In genomic region chr17:67708378-67708777, GRCh38 we compare ENCODE assay signal across 17 cellular contexts. TPM values are rescaled to one million over a fixed set of nuclear protein-coding genes. Genes with fewer than 3 reads are reported as not detected.
DNase-seq lines count a peak whose midpoint lies in the region; ATAC-seq, FAIRE-seq and TF ChIP-seq lines count a peak whose summit lies in the region.
"Had no signal": no experiment of that assay in that cellular context is flagged by ENCODE, and none has a peak within 500 bp of the region (broad histone marks: within the 10 kb centered on the region; RNA-seq: fewer than 3 reads in every experiment).

No MANE protein-coding gene starts in this region.

- H3K4me1 Mint-ChIP-seq in activated naive CD8-positive, alpha-beta T cell treated with anti-CD3 and anti-CD28 coated beads for 36 hours = no peaks in the 10 kb centered on the region
- H3K4me1 Mint-ChIP-seq: IgD-negative memory B cell had no signal

- no peak overlapping the region for H3K56ac ChIP-seq in H1 (replicated peaks; ENCODE audit: insufficient read length, low read depth, low read length)

- H2AFZ ChIP-seq in HCT116 (ENCODE audit: low read depth, low read length, poor library complexity, severe bottlenecking) = no peak overlapping the region
- H2AFZ ChIP-seq in H1 (ENCODE audit: low read length) = peak overlapping the region; percentile 60; the same call in 1 of the 2 replicates
- peak overlapping the region; percentile 58 for H2AFZ ChIP-seq in neuronal stem cell (ENCODE audit: low read length)

- H3K9me2 ChIP-seq in HCT116 (ENCODE audit: insufficient read depth) = no peaks in the 10 kb centered on the region

- no peak overlapping the region for H3K4me3 Mint-ChIP-seq in activated naive CD8-positive, alpha-beta T cell treated with anti-CD3 and anti-CD28 coated beads for 36 hours
- H3K4me3 Mint-ChIP-seq: CD8-positive, alpha-beta T cell; IgD-negative memory B cell had no signal

- 0 out of 2 replicates have a peak overlapping the region, but pooled peaks have one; percentile 95 for H2BK20ac ChIP-seq in H1 (ENCODE audit: low read length)

- no peak for TF ChIP-seq POLR2A in HCT116 (IDR thresholded peaks at IDR 0.05; ENCODE audit: borderline replicate concordance, extremely low read depth, insufficient read depth, insufficient read length)
- TF ChIP-seq POLR2A in H1 (IDR thresholded peaks at IDR 0.05; ENCODE audit: control extremely low read depth in 1 of 2, low read depth in 2 of 2, low read length in 2 of 2) = no peak
- no peak for TF ChIP-seq POLR2A in body of pancreas (IDR thresholded peaks at IDR 0.05)

- H3K79me2 ChIP-seq in HCT116 (ENCODE audit: insufficient read depth, low read length) (no peaks in the 10 kb centered on the region), H1 (ENCODE audit: control insufficient read depth in 1 of 2, insufficient read depth in 2 of 2, low read length in 2 of 2) (no peaks in the 10 kb centered on the region)

- DNase-seq in HCT116 (ENCODE audit: low read depth, low spot score) = no peak
- peak in 1 of 2 experiments; percentile 44 for DNase-seq in H1 (ENCODE audit: low read depth in 1 of 2, low spot score in 2 of 2)
- DNase-seq in neuronal stem cell (ENCODE audit: low spot score) = no peak
- DNase-seq in mesenteric fat pad (ENCODE audit: low spot score) = no peak
- no peak for DNase-seq in body of pancreas
- DNase-seq in activated naive CD8-positive, alpha-beta T cell treated with anti-CD3 and anti-CD28 coated beads for 36 hours = no peak
- DNase-seq: 8988T; Calu3; CD8-positive, alpha-beta T cell; DMS79 treated with DMSO at 0.1 percent for 48 hours; GF-D8; GOT3 had no signal

- no peaks in the 10 kb centered on the region for H3K36me3 ChIP-seq in BLaER1
- H3K36me3 ChIP-seq in HCT116 (ENCODE audit: control insufficient read depth in 1 of 2, insufficient read depth in 2 of 2, low read length in 2 of 2) = no peaks in the 10 kb centered on the region
- no peaks in the 10 kb centered on the region for H3K36me3 ChIP-seq in H1 (ENCODE audit: control insufficient read depth in 2 of 4, insufficient read depth in 4 of 4, low read length in 3 of 4)
- H3K36me3 ChIP-seq in neuronal stem cell (replicated peaks in 1 of 2; ENCODE audit: control insufficient read depth in 2 of 2, insufficient read depth in 2 of 2, low read length in 2 of 2) = no peaks in the 10 kb centered on the region
- H3K36me3 ChIP-seq in body of pancreas (replicated peaks in 1 of 2; ENCODE audit: insufficient read depth in 1 of 2, low read depth in 2 of 2) = no peaks in the 10 kb centered on the region
- H3K36me3 ChIP-seq: BLaER1 treated with 17β-estradiol and CSF1 and Interleukin-3, amounts not matched to agents 10 nM and 100 nM; HAP-1 had no signal

- 88% methylated on average over 3 of the region's 3 CpGs; no CpG with 5 or more reads in 1 of the 2 experiments for WGBS in H1 (ENCODE audit: extremely low coverage in 1 of 2, insufficient coverage in 1 of 2, insufficient read length in 1 of 2, insufficient replicate concordance in 2 of 2, low coverage in 1 of 2, low lambda C conversion rate in 2 of 2, missing lambda C conversion rate in 1 of 2), 2 experiments
- no CpG with 5 or more reads among the region's 3 CpGs for whole genome bisulfite sequencing in neuronal stem cell (ENCODE audit: extremely low coverage in 2 of 2, insufficient read length in 2 of 2, insufficient replicate concordance in 1 of 2), 2 donors
- WGBS in body of pancreas, 2 donors = 90 to 91% methylated on average over 3 of the region's 3 CpGs

- RAD21 ChIA-PET in HCT116 (lab: Charles Lee; ENCODE audit: low non-redundant PET in 1 of 2, low total read pairs in 2 of 2, uncharacterized antibody in 2 of 2, unreplicated experiment in 2 of 2) = no interaction called here

- no peak overlapping the region for H2BK15ac ChIP-seq in H1 (ENCODE audit: low read length)
- no peak overlapping the region for H2BK15ac ChIP-seq in neuronal stem cell (ENCODE audit: low read length)

- H4K5ac ChIP-seq in H1 (ENCODE audit: insufficient read length, low read depth, low read length) = no peak overlapping the region

- H3K27ac ChIP-seq in BLaER1 = no peak overlapping the region
- no peak overlapping the region for H3K27ac ChIP-seq in HCT116 (ENCODE audit: low read depth, low read length)
- no peak overlapping the region for H3K27ac ChIP-seq in H1 (ENCODE audit: low read depth, low read length)
- no peak overlapping the region for H3K27ac ChIP-seq in neuronal stem cell (replicated peaks; ENCODE audit: low read length)
- no peak overlapping the region for H3K27ac ChIP-seq in body of pancreas
- H3K27ac ChIP-seq: BLaER1 treated with 17β-estradiol and CSF1 and Interleukin-3, amounts not matched to agents 10 nM and 100 nM had no signal

- H3K4me3 ChIP-seq in BLaER1 = no peak overlapping the region
- H3K4me3 ChIP-seq in HCT116 (replicated peaks in 1 of 2; ENCODE audit: low read depth in 1 of 2, low read length in 2 of 2) = no peak overlapping the region
- no peak overlapping the region for H3K4me3 ChIP-seq in H1 (ENCODE audit: extremely low read depth in 1 of 4, insufficient read depth in 2 of 4, low read depth in 3 of 4, low read length in 4 of 4)
- no peak overlapping the region for H3K4me3 ChIP-seq in neuronal stem cell (ENCODE audit: low read length in 2 of 2)
- no peak overlapping the region for H3K4me3 ChIP-seq in body of pancreas
- H3K4me3 ChIP-seq: BLaER1 treated with 17β-estradiol and CSF1 and Interleukin-3, amounts not matched to agents 10 nM and 100 nM; HAP-1 had no signal

- peak overlapping the region; percentile 13; the same call in 1 of the 2 replicates for H3K4me2 ChIP-seq in BLaER1
- H3K4me2 ChIP-seq in HCT116 (ENCODE audit: low read length) = no peak overlapping the region
- H3K4me2 ChIP-seq in H1 (ENCODE audit: insufficient read depth in 1 of 2, low read depth in 2 of 2, low read length in 2 of 2) = no peak overlapping the region
- no peak overlapping the region for H3K4me2 ChIP-seq in neuronal stem cell (ENCODE audit: insufficient read depth, low read length, poor library complexity, severe bottlenecking)

- H2AK5ac ChIP-seq in H1 (ENCODE audit: low read depth, low read length) = no peak overlapping the region
- H2AK5ac ChIP-seq in neuronal stem cell (ENCODE audit: low read depth, low read length) = no peak overlapping the region

- H3K27ac Mint-ChIP-seq in activated naive CD8-positive, alpha-beta T cell treated with anti-CD3 and anti-CD28 coated beads for 36 hours = no peak overlapping the region
- H3K27ac Mint-ChIP-seq: CD8-positive, alpha-beta T cell; IgD-negative memory B cell had no signal

- H4K91ac ChIP-seq in H1 (replicated peaks; ENCODE audit: insufficient read length, low read length) (no peak overlapping the region), neuronal stem cell (ENCODE audit: low read depth, low read length, poor library complexity) (no peak overlapping the region)

- peaks cover 27% of the 10 kb centered on the region for H3K9me3 ChIP-seq in BLaER1
- no peaks in the 10 kb centered on the region for H3K9me3 ChIP-seq in HCT116 (ENCODE audit: control insufficient read depth in 1 of 2, insufficient read depth in 1 of 2, low read depth in 1 of 2, low read length in 2 of 2)
- peaks cover 0 to 5% of the 10 kb centered on the region in 2 experiments; a peak in 3 of 4 replicates for H3K9me3 ChIP-seq in H1 (ENCODE audit: insufficient read depth in 2 of 2, low read depth in 1 of 2, low read length in 1 of 2)
- H3K9me3 ChIP-seq in neuronal stem cell (replicated peaks in 1 of 2; ENCODE audit: control insufficient read depth in 2 of 2, insufficient read depth in 1 of 2, low read depth in 1 of 2, low read length in 2 of 2) = peaks cover 0 to 3% of the 10 kb centered on the region in 2 donors
- no peaks in the 10 kb centered on the region for H3K9me3 ChIP-seq in body of pancreas
- H3K9me3 ChIP-seq: HAP-1 had no signal

- H3K23me2 ChIP-seq in H1 (ENCODE audit: low read depth, low read length) = no peaks in the 10 kb centered on the region; the same call in 1 of the 2 replicates

- H3K27me3 ChIP-seq in BLaER1 (no peaks in the 10 kb centered on the region), HCT116 (ENCODE audit: insufficient read depth, low read length) (no peaks in the 10 kb centered on the region), H1 (replicated peaks in 1 of 4; ENCODE audit: control insufficient read depth in 3 of 4, extremely low read depth in 1 of 4, insufficient read depth in 3 of 4, low read length in 3 of 4) (no peaks in the 10 kb centered on the region), neuronal stem cell (ENCODE audit: control insufficient read depth in 3 of 3, insufficient read depth in 3 of 3, low read depth in 1 of 3, low read length in 3 of 3) (no peaks in the 10 kb centered on the region), body of pancreas (no peaks in the 10 kb centered on the region)
- H3K27me3 ChIP-seq: BLaER1 treated with 17β-estradiol and CSF1 and Interleukin-3, amounts not matched to agents 10 nM and 100 nM had no signal

- no peaks in the 10 kb centered on the region for H3K9me3 Mint-ChIP-seq in activated naive CD8-positive, alpha-beta T cell treated with anti-CD3 and anti-CD28 coated beads for 36 hours
- H3K9me3 Mint-ChIP-seq: CD8-positive, alpha-beta T cell had no signal

- no peaks in the 10 kb centered on the region for H3K27me3 Mint-ChIP-seq in activated naive CD8-positive, alpha-beta T cell treated with anti-CD3 and anti-CD28 coated beads for 36 hours

- H3K9ac ChIP-seq in BLaER1 = no peak overlapping the region
- H3K9ac ChIP-seq in HCT116 (ENCODE audit: low read length) = no peak overlapping the region
- H3K9ac ChIP-seq in H1 (replicated peaks in 1 of 4; ENCODE audit: extremely low read depth in 1 of 4, low read depth in 3 of 4, low read length in 3 of 4) = no peak overlapping the region
- no peak overlapping the region for H3K9ac ChIP-seq in neuronal stem cell (ENCODE audit: low read depth, low read length, poor library complexity)
- H3K9ac ChIP-seq: BLaER1 treated with 17β-estradiol and CSF1 and Interleukin-3, amounts not matched to agents 10 nM and 100 nM had no signal

- H3K4me1 ChIP-seq in BLaER1 (peaks cover 14% of the 10 kb centered on the region), HCT116 (ENCODE audit: control insufficient read depth in 1 of 2, insufficient read depth in 2 of 2, low read length in 2 of 2) (peaks cover 0 to 4% of the 10 kb centered on the region in 2 experiments; a peak in 2 of 4 replicates), H1 (replicated peaks in 1 of 4; ENCODE audit: control insufficient read depth in 3 of 4, insufficient read depth in 4 of 4, low read length in 3 of 4) (no peaks in the 10 kb centered on the region), neuronal stem cell (ENCODE audit: control insufficient read depth in 2 of 2, insufficient read depth in 1 of 2, low read depth in 1 of 2, low read length in 2 of 2) (no peaks in the 10 kb centered on the region), body of pancreas (no peaks in the 10 kb centered on the region)

- TF ChIP-seq RAD21 in HCT116 (IDR thresholded peaks at IDR 0.05; ENCODE audit: low read depth) (no peak), H1 (IDR thresholded peaks at IDR 0.05 in 1 of 2, conservative IDR thresholded peaks at IDR 0.05 in 1 of 2; ENCODE audit: low read depth in 2 of 2, low read length in 2 of 2) (no peak)

- POLR2A ChIA-PET in HCT116 (lab: Charles Lee) = interaction anchor here (1.3 kb wide), 1 partner anchor 21 kb away, joined by 4 read pairs; no protein-coding TSS in a partner anchor
- POLR2A ChIA-PET in H1 (lab: Charles Lee; ENCODE audit: partially characterized antibody) = interaction anchor here (0.6 to 3.9 kb wide), 3 partner anchors 9 to 372 kb away, joined by 3 to 16 read pairs (median 3); partner anchors contain the start of gene NOL11

- peak; percentile 49; the same call in 1 of the 2 replicates for ATAC-seq in HCT116
- ATAC-seq in body of pancreas = no peak
- ATAC-seq: CD8-positive, alpha-beta T cell had no signal

- TF ChIP-seq EP300 in H1 (IDR thresholded peaks at IDR 0.05; ENCODE audit: borderline replicate concordance in 1 of 2, low read depth in 2 of 2, low read length in 2 of 2) = no peak

- BruUV-seq in HCT116 (replicated peaks; lab: Mats Ljungman, UMichigan) = no TSS peak

- H3K23ac ChIP-seq in H1 (ENCODE audit: insufficient read length) = no peak overlapping the region
- H3K23ac ChIP-seq in neuronal stem cell (ENCODE audit: low read depth, low read length, poor library complexity) = no peak overlapping the region

- no peak overlapping the region for H3K4ac ChIP-seq in H1 (replicated peaks; ENCODE audit: insufficient read length, low read depth, low read length)
- H3K4ac ChIP-seq in neuronal stem cell (ENCODE audit: low read length) = no peak overlapping the region

- H4K20me1 ChIP-seq in BLaER1 = no peaks in the 10 kb centered on the region
- no peaks in the 10 kb centered on the region for H4K20me1 ChIP-seq in HCT116 (ENCODE audit: insufficient read depth)
- H4K20me1 ChIP-seq in H1 (replicated peaks in 1 of 2; ENCODE audit: control insufficient read depth in 1 of 2, insufficient read depth in 2 of 2, low read length in 2 of 2) = no peaks in the 10 kb centered on the region
- H4K20me1 ChIP-seq: BLaER1 treated with 17β-estradiol and CSF1 and Interleukin-3, amounts not matched to agents 10 nM and 100 nM had no signal

- intact Hi-C loops in HCT116 (cut with micrococcal nuclease) = no loop called here
- intact Hi-C loops in body of pancreas (cut with DNase I) = no loop called here

- H2BK120ac ChIP-seq in H1 (replicated peaks; ENCODE audit: low read depth, low read length) (no peak overlapping the region), neuronal stem cell (ENCODE audit: low read depth, low read length) (no peak overlapping the region)

- no peak for FAIRE-seq in H1 (lab: Jason Lieb, UNC)
- FAIRE-seq: HTR-8/SVneo had no signal

- H3K18ac ChIP-seq in H1 (ENCODE audit: extremely low read depth, low read length) (no peak overlapping the region), neuronal stem cell (ENCODE audit: low read length) (no peak overlapping the region)

- H2BK12ac ChIP-seq in H1 (ENCODE audit: low read depth, low read length) (no peak overlapping the region), neuronal stem cell (ENCODE audit: low read length) (no peak overlapping the region)

- CTCF ChIA-PET in HCT116 (lab: Charles Lee) (no interaction called here), H1 (lab: Charles Lee; ENCODE audit: partially characterized antibody) (interaction anchor here (0.9 to 4.7 kb wide), 4 partner anchors 9 to 239 kb away, joined by 3 to 29 read pairs (median 12); partner anchors contain the start of gene NOL11)

- no peak for TF ChIP-seq CTCF in HCT116 (IDR thresholded peaks at IDR 0.05 in 2 of 3, conservative IDR thresholded peaks at IDR 0.05 in 1 of 3; ENCODE audit: borderline replicate concordance in 1 of 3, insufficient read depth in 1 of 3, low read depth in 2 of 3, low read length in 2 of 3)
- TF ChIP-seq CTCF in H1 (IDR thresholded peaks at IDR 0.05; ENCODE audit: control extremely low read depth in 1 of 3, insufficient read depth in 1 of 3, low read depth in 1 of 3, low read length in 3 of 3) = no peak
- no peak for TF ChIP-seq CTCF in body of pancreas (IDR thresholded peaks at IDR 0.05)

- H3K14ac ChIP-seq in H1 (ENCODE audit: insufficient read length) (no peak overlapping the region), neuronal stem cell (ENCODE audit: low read length) (no peak overlapping the region)

- H2BK5ac ChIP-seq in H1 (ENCODE audit: low read depth, low read length) (no peak overlapping the region), neuronal stem cell (ENCODE audit: low read length) (no peak overlapping the region)

- H4K8ac ChIP-seq in H1 (ENCODE audit: extremely low read depth, insufficient read depth, low read length) (no peak overlapping the region), neuronal stem cell (ENCODE audit: low read depth, low read length) (no peak overlapping the region)

- no peaks in the 10 kb centered on the region for H3K36me3 Mint-ChIP-seq in activated naive CD8-positive, alpha-beta T cell treated with anti-CD3 and anti-CD28 coated beads for 36 hours
- H3K36me3 Mint-ChIP-seq: CD8-positive, alpha-beta T cell had no signal

- no peaks in the 10 kb centered on the region for H3K79me1 ChIP-seq in H1 (ENCODE audit: low read depth, low read length)
- no peaks in the 10 kb centered on the region for H3K79me1 ChIP-seq in neuronal stem cell (ENCODE audit: low read depth, low read length)

RNA-seq across cellular contexts. Expression of gene NOL11, which starts 9.4 kb away (rescaled TPM):
- total RNA-seq in HCT116 (2021; ENCODE audit: unreplicated experiment) (118 TPM), mesenteric fat pad (32.4 TPM), body of pancreas (10 to 100 TPM; 15.0 to 15.8 TPM)
- polyA plus RNA-seq in HCT116 (2012) = 30.2 and 46.9 TPM in 2 replicates
- 97.2 and 102 TPM in 2 replicates for total RNA-seq in H1 (2021; fragmentation: NEBNext Ultra II Directional; extraction: Animal tissue kit (Norgen Biotek cat#: 25700))
- 28.2 and 58.0 TPM in 2 replicates for polyA plus RNA-seq in H1 (2011; rRNA removed)
- polyA plus RNA-seq in H1 (2011; cell fraction: cytosol; rRNA removed) = 45.6 TPM
- polyA plus RNA-seq in H1 (2011; cell fraction: nucleus; rRNA removed) = 32.3 TPM
- polyA plus RNA-seq in H1 (2012, experiment 1 of 2) = 70.1 to 123 TPM (median 76.1 TPM) in 4 replicates
- 12.2 TPM for polyA plus RNA-seq in H1 (2012, experiment 2 of 2)
- 69.1 TPM for polyA plus RNA-seq in H1 (2013, experiment 1 of 2)
- polyA plus RNA-seq in H1 (2013, experiment 2 of 2) = 75.3 TPM
- polyA minus RNA-seq in H1 (2011; rRNA and poly(A)+ RNA removed) = 59.4 and 99.9 TPM in 2 replicates
- 260 TPM for polyA minus RNA-seq in H1 (2011; cell fraction: cytosol; rRNA and poly(A)+ RNA removed)
- polyA minus RNA-seq in H1 (2011; cell fraction: nucleus; rRNA and poly(A)+ RNA removed) = 80.3 TPM
- polyA plus RNA-seq in neuronal stem cell (2013, experiment 1 of 2) = 49.5 TPM
- 50.5 TPM for polyA plus RNA-seq in neuronal stem cell (2013, experiment 2 of 2)
- 100 to 1,000 TPM; 109 to 110 TPM for total RNA-seq in activated naive CD8-positive, alpha-beta T cell treated with anti-CD3 and anti-CD28 coated beads for 36 hours
